ENCODE assay signal across 8 cellular contexts in the genomic region with DNA sequence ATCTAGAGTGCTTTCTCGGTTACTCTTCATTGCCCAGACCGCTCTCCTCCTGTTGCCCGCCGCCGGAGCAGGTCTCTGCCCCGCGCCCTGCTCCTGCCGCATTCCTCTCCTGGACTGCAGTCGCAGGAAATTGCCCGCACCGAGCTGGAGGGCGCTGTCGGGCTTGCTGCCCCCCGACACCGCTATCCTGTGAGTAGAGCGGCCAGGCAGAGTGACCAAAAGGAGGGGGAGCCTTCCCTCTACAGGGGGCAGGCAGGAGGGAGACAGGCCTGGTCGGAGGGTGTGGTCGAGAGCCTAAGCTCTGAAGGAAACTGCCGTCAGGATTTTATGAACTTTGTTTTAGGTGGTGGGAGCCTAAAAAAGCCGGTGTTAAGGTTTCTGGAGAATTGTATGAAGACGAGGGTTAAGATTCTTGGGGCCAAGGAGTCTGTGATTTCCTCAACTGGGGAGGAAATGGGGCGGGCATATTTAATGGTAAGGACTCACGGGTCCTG. TPM values are rescaled to one million over a fixed set of nuclear protein-coding genes. Genes with fewer than 3 reads are reported as not detected.
A peak's percentile ranks its signal among the peaks of the same experiment; 100 is the strongest.
DNase-seq lines count a peak whose midpoint lies in the region; ATAC-seq and TF ChIP-seq lines count a peak whose summit lies in the region.

No MANE protein-coding gene starts in this region.

- peak overlapping the region; percentile 75 for H3K27ac Mint-ChIP-seq in activated T-helper 2 cell treated with anti-CD3 and anti-CD28 coated beads, Interferon-gamma antibody, Interleukin-2, Interleukin-4, amounts not matched to agents 10 μg/mL and 5 μg/mL and 100 μg/mL, durations not matched to agents 14 hours and 24 hours and 36 hours

- peaks cover 18% of the 10 kb centered on the region for H3K4me1 Mint-ChIP-seq in activated T-helper 2 cell treated with anti-CD3 and anti-CD28 coated beads, Interferon-gamma antibody, Interleukin-2, Interleukin-4, amounts not matched to agents 10 μg/mL and 5 μg/mL and 100 μg/mL, durations not matched to agents 14 hours and 24 hours and 36 hours (ENCODE audit: low read depth)

- peaks cover 21% of the 10 kb centered on the region for H3K36me3 Mint-ChIP-seq in activated T-helper 2 cell treated with anti-CD3 and anti-CD28 coated beads, Interferon-gamma antibody, Interleukin-2, Interleukin-4, amounts not matched to agents 10 μg/mL and 5 μg/mL and 100 μg/mL, durations not matched to agents 14 hours and 24 hours and 36 hours (ENCODE audit: low read depth)

- H3K27me3 Mint-ChIP-seq in activated T-helper 2 cell treated with anti-CD3 and anti-CD28 coated beads, Interferon-gamma antibody, Interleukin-2, Interleukin-4, amounts not matched to agents 10 μg/mL and 5 μg/mL and 100 μg/mL, durations not matched to agents 14 hours and 24 hours and 36 hours (ENCODE audit: low read depth): no peaks in the 10 kb centered on the region

- H3K79me2 ChIP-seq in DND-41 (ENCODE audit: insufficient read depth, low read length): peaks cover 51% of the 10 kb centered on the region

- H3K27ac ChIP-seq in DND-41 (ENCODE audit: low read length) (peak overlapping the region; percentile 85), left ventricle myocardium inferior (replicated peaks) (peak overlapping the region; percentile 93), rectal smooth muscle tissue (ENCODE audit: low read depth, low read length) (peak overlapping the region; percentile 96)

- H3K27me3 ChIP-seq in DND-41 (ENCODE audit: insufficient read depth, low read length, poor library complexity): no peaks in the 10 kb centered on the region
- no peaks in the 10 kb centered on the region for H3K27me3 ChIP-seq in left ventricle myocardium inferior (ENCODE audit: low read depth)
- no peaks in the 10 kb centered on the region for H3K27me3 ChIP-seq in rectal smooth muscle tissue (ENCODE audit: control insufficient read depth, insufficient read depth, low read length)

- H3K9me3 ChIP-seq in DND-41 (ENCODE audit: insufficient read depth, low read length, severe bottlenecking) (no peaks in the 10 kb centered on the region), left ventricle myocardium inferior (replicated peaks) (no peaks in the 10 kb centered on the region)

- peak; percentile 64 for TF ChIP-seq CTCF in DND-41 (IDR thresholded peaks at IDR 0.05; ENCODE audit: borderline replicate concordance, extremely low read depth, low read length, poor library complexity, severe bottlenecking)
- no peak for TF ChIP-seq CTCF in left ventricle myocardium inferior (IDR thresholded peaks at IDR 0.05; ENCODE audit: borderline replicate concordance)

- peak overlapping the region; percentile 88 to 89 for H3K4me3 ChIP-seq in DND-41 (ENCODE audit: low read depth in 1 of 2, low read length in 2 of 2)
- H3K4me3 ChIP-seq in left ventricle myocardium inferior: peak overlapping the region; percentile 77
- peak overlapping the region; percentile 99 for H3K4me3 ChIP-seq in rectal smooth muscle tissue (ENCODE audit: low read length)

- DNase-seq in DND-41 (peak; percentile 12), left ventricle myocardium inferior (peak; percentile 45)
- no peak for DNase-seq in activated T-helper 2 cell treated with anti-CD3 and anti-CD28 coated beads, Interferon-gamma antibody, Interleukin-2, Interleukin-4, amounts not matched to agents 10 μg/mL and 5 μg/mL and 100 μg/mL, durations not matched to agents 14 hours and 24 hours and 36 hours (ENCODE audit: low spot score)
- DNase-seq in stimulated activated CD4-positive, alpha-beta T cell treated with anti-CD3 and anti-CD28 coated beads, Interleukin-12 subunit alpha, Interleukin-12 subunit beta, amount 100 ng/mL, for 4 hours: no peak
- DNase-seq in stimulated activated CD4-positive, alpha-beta T cell treated with anti-CD3 and anti-CD28 coated beads, Interleukin-1b, Interleukin-23, amount 100 ng/mL, for 48 hours: no peak

- H3K9me3 Mint-ChIP-seq in activated T-helper 2 cell treated with anti-CD3 and anti-CD28 coated beads, Interferon-gamma antibody, Interleukin-2, Interleukin-4, amounts not matched to agents 10 μg/mL and 5 μg/mL and 100 μg/mL, durations not matched to agents 14 hours and 24 hours and 36 hours: no peaks in the 10 kb centered on the region

- intact Hi-C loops in activated T-helper 2 cell treated with anti-CD3 and anti-CD28 coated beads, Interferon-gamma antibody, Interleukin-2, Interleukin-4, amounts not matched to agents 10 μg/mL and 5 μg/mL and 100 μg/mL, durations not matched to agents 14 hours and 24 hours and 36 hours (cut with micrococcal nuclease): loop anchor here (2.0 to 5.0 kb wide), 7 partner anchors 59 to 605 kb away; partner anchors contain the start of genes CAPZA1 and ST7L
- intact Hi-C loops in left ventricle myocardium inferior (cut with micrococcal nuclease): no loop called here

- H4K20me1 ChIP-seq in DND-41 (ENCODE audit: insufficient read depth, low read length): peaks cover 10% of the 10 kb centered on the region

- peak overlapping the region; percentile 84 for H2AFZ ChIP-seq in DND-41 (ENCODE audit: low read depth, low read length)

- H3K36me3 ChIP-seq in DND-41 (ENCODE audit: insufficient read depth, low read length) (peaks cover 15% of the 10 kb centered on the region; the same call in 1 of the 2 replicates), left ventricle myocardium inferior (peaks cover 20% of the 10 kb centered on the region), rectal smooth muscle tissue (ENCODE audit: control insufficient read depth, insufficient read depth, low read length) (peaks cover 3% of the 10 kb centered on the region)

- H3K4me2 ChIP-seq in DND-41 (ENCODE audit: insufficient read depth, low read length): peak overlapping the region; percentile 81

- H3K4me3 Mint-ChIP-seq in activated T-helper 2 cell treated with anti-CD3 and anti-CD28 coated beads, Interferon-gamma antibody, Interleukin-2, Interleukin-4, amounts not matched to agents 10 μg/mL and 5 μg/mL and 100 μg/mL, durations not matched to agents 14 hours and 24 hours and 36 hours (ENCODE audit: low read depth): peak overlapping the region; percentile 89

- ATAC-seq in DND-41 (ENCODE audit: insufficient read depth, low read depth) (no peak; the same call in 1 of the 3 replicates), GM19452 (IDR thresholded peaks at IDR 0.05; ENCODE audit: unreplicated experiment) (peak; percentile 15), HG03521 (IDR thresholded peaks at IDR 0.05; ENCODE audit: unreplicated experiment) (peak; percentile 19)

- peaks cover 29% of the 10 kb centered on the region for H3K4me1 ChIP-seq in DND-41 (ENCODE audit: insufficient read depth, low read length)
- peaks cover 55% of the 10 kb centered on the region for H3K4me1 ChIP-seq in left ventricle myocardium inferior
- H3K4me1 ChIP-seq in rectal smooth muscle tissue (ENCODE audit: control insufficient read depth, insufficient read depth, low read length): peaks cover 8% of the 10 kb centered on the region

- H3K9ac ChIP-seq in DND-41 (ENCODE audit: low read depth, low read length) (peak overlapping the region; percentile 76), rectal smooth muscle tissue (ENCODE audit: low read length) (peak overlapping the region; percentile 93)

RNA-seq across cellular contexts. Expression of gene LRIG2, which starts 0.5 kb away (rescaled TPM):
- total RNA-seq in activated T-helper 2 cell treated with anti-CD3 and anti-CD28 coated beads, Interferon-gamma antibody, Interleukin-2, Interleukin-4, amounts not matched to agents 10 μg/mL and 5 μg/mL and 100 μg/mL, durations not matched to agents 14 hours and 24 hours and 36 hours: 12.3 and 14.5 TPM in 2 replicates
- total RNA-seq in left ventricle myocardium inferior: 6.3 TPM

Comparison
In these comparisons a context has a peak if more than half of its experiments do, and no peak if none do; other contexts are left out.
1. DNase-seq: peak in DND-41 (single experiment) and left ventricle myocardium inferior (single experiment); none in activated T-helper 2 cell treated with anti-CD3 and anti-CD28 coated beads, Interferon-gamma antibody, Interleukin-2, Interleukin-4, amounts not matched to agents 10 μg/mL and 5 μg/mL and 100 μg/mL, durations not matched to agents 14 hours and 24 hours and 36 hours (single experiment), stimulated activated CD4-positive, alpha-beta T cell treated with anti-CD3 and anti-CD28 coated beads, Interleukin-12 subunit alpha, Interleukin-12 subunit beta, amount 100 ng/mL, for 4 hours (single experiment) and stimulated activated CD4-positive, alpha-beta T cell treated with anti-CD3 and anti-CD28 coated beads, Interleukin-1b, Interleukin-23, amount 100 ng/mL, for 48 hours (single experiment).
2. Peak in every context shown above with its lines, with median percentiles within 50 percentile points of each other: H3K27ac ChIP-seq and H3K4me3 ChIP-seq.